21 cellular contexts compared by ENCODE assay signal in the genomic region with DNA sequence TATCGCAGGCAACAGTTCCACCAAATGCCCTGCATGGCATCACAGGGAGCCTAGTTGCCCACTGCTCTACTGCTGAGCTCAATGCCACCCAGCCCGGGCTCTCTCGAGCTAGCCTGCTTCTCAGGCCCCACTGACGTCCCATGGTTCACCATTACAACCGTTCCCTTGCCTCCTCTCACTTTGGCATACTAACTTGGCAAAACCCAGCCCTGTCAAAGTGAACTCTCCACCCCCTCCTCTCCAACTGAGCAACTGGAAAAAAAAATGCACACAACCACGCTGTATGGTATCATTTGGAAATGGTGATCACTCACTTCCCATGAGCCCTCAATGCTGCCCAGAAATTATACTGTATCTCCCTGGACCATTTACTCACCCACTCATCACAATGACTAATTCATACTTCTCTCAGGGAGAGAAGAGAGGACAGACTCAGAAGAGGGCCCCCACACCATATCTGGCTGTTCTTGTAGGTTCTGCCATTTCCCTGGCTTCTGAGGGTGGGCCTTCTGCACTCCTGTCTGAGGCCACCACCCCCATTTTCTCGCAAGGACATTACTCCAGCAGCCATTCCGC. TPM values are rescaled to one million over a fixed set of nuclear protein-coding genes. Genes with fewer than 3 reads are reported as not detected.
DNase-seq lines count a peak whose midpoint lies in the region; ATAC-seq and TF ChIP-seq lines count a peak whose summit lies in the region.
"Had no signal": no experiment of that assay in that cellular context is flagged by ENCODE, and none has a peak within 500 bp of the region (broad histone marks: within the 10 kb centered on the region; RNA-seq: fewer than 3 reads in every experiment).

No MANE protein-coding gene starts in this region.

- H3K9ac ChIP-seq in H9 (ENCODE audit: extremely low read depth, insufficient read length, low read length), result no peak overlapping the region

- H4K5ac ChIP-seq in H9 (ENCODE audit: insufficient read length, low read depth, low read length), result no peak overlapping the region

- no peak overlapping the region for H3K23ac ChIP-seq in H9 (ENCODE audit: insufficient read length, low read depth, low read length)

- DNase-seq in AG10803 (ENCODE audit: low read depth), result peak; percentile 14
- DNase-seq in HCEC 1CT, result peak; percentile 38
- peak; percentile 19 for DNase-seq in astrocyte of the spinal cord (ENCODE audit: low read depth, low spot score)
- no peak for DNase-seq in left lung
- DNase-seq in GM23338 (ENCODE audit: low spot score), result no peak
- no peak for DNase-seq in H9
- DNase-seq: activated CD8-positive, alpha-beta memory T cell treated with anti-CD3 and anti-CD28 coated beads for 24 hours; CD4-positive, alpha-beta memory T cell; DND-41; H7; natural killer cell; NCI-H1048; NCI-H2107; SHP77 treated with DMSO at 0.1 percent for 48 hours; stimulated activated CD4-positive, alpha-beta T cell treated with anti-CD3 and anti-CD28 coated beads, Interleukin-12 subunit alpha, Interleukin-12 subunit beta, amount 100 ng/mL, for 4 hours; transverse colon had no signal

- no peak overlapping the region for H2AFZ ChIP-seq in GM23338
- H2AFZ ChIP-seq in H9 (ENCODE audit: low read length), result no peak overlapping the region

- H3K36me3 Mint-ChIP-seq in GM23338 (ENCODE audit: low read depth) (peaks cover 58% of the 10 kb centered on the region), H9 (ENCODE audit: insufficient read depth in 1 of 3, low read depth in 3 of 3) (peaks cover 34 to 65% (median 50%) of the 10 kb centered on the region in 3 experiments)
- H3K36me3 Mint-ChIP-seq: natural killer cell had no signal

- H3K27ac ChIP-seq in left lung (no peak overlapping the region), GM23338 (ENCODE audit: low read depth) (no peak overlapping the region), H9 (ENCODE audit: insufficient read length, low read depth, low read length) (no peak overlapping the region)
- H3K27ac ChIP-seq: transverse colon had no signal

- no peaks in the 10 kb centered on the region for H3K23me2 ChIP-seq in H9 (ENCODE audit: insufficient read length, low read depth, low read length, poor library complexity, severe bottlenecking)

- no peak overlapping the region for H4K8ac ChIP-seq in H9 (replicated peaks; ENCODE audit: insufficient read length, low read depth, low read length)

- H3K9me3 Mint-ChIP-seq in GM23338 (no peaks in the 10 kb centered on the region), H9 (no peaks in the 10 kb centered on the region)
- H3K9me3 Mint-ChIP-seq: natural killer cell; T-helper 1 cell treated with Interleukin-12 subunit alpha and Interleukin-12 subunit beta and Interleukin-4 antibody, amounts not matched to agents 30 μg/mL and 1 μg/mL, for 36 hours; WTC11 had no signal

- peaks cover 0 to 21% of the 10 kb centered on the region in 2 donors for H3K36me3 ChIP-seq in left lung
- H3K36me3 ChIP-seq in GM23338 (ENCODE audit: insufficient read depth), result peaks cover 9% of the 10 kb centered on the region; the same call in 1 of the 2 replicates
- H3K36me3 ChIP-seq: transverse colon had no signal

- H3K9me2 ChIP-seq in GM23338 (ENCODE audit: insufficient read depth), result no peaks in the 10 kb centered on the region

- no peaks in the 10 kb centered on the region for H3K27me3 ChIP-seq in left lung
- no peaks in the 10 kb centered on the region for H3K27me3 ChIP-seq in GM23338 (ENCODE audit: insufficient read depth)
- no peaks in the 10 kb centered on the region for H3K27me3 ChIP-seq in H9 (ENCODE audit: insufficient read depth, low read length)
- H3K27me3 ChIP-seq: transverse colon had no signal

- no peak overlapping the region for H2BK20ac ChIP-seq in H9 (ENCODE audit: low read depth, low read length, poor library complexity, severe bottlenecking)

- in situ Hi-C loops in astrocyte of the spinal cord (cut with HindIII; ENCODE audit: low sequenced_read_pairs), result no loop called here

- no peak overlapping the region for H3K14ac ChIP-seq in H9 (ENCODE audit: insufficient read depth, low read length)

- no peak overlapping the region for H3K4me3 Mint-ChIP-seq in GM23338
- no peak overlapping the region for H3K4me3 Mint-ChIP-seq in H9
- H3K4me3 Mint-ChIP-seq: CD4-positive, alpha-beta memory T cell; natural killer cell; T-helper 1 cell treated with Interleukin-12 subunit alpha and Interleukin-12 subunit beta and Interleukin-4 antibody, amounts not matched to agents 30 μg/mL and 1 μg/mL, for 36 hours; WTC11 had no signal

- no peaks in the 10 kb centered on the region; the same call in 1 of the 2 replicates for H4K20me1 ChIP-seq in GM23338 (replicated peaks; ENCODE audit: insufficient read depth)
- no peaks in the 10 kb centered on the region for H4K20me1 ChIP-seq in H9 (ENCODE audit: control insufficient read depth, insufficient read depth, insufficient read length)

- no peaks in the 10 kb centered on the region for H3K79me2 ChIP-seq in GM23338 (replicated peaks; ENCODE audit: insufficient read depth)
- no peaks in the 10 kb centered on the region for H3K79me2 ChIP-seq in H9 (ENCODE audit: insufficient read depth, low read length)

- H3K18ac ChIP-seq in H9 (ENCODE audit: insufficient read length, low read depth, low read length), result no peak overlapping the region

- no peak overlapping the region for H2AK5ac ChIP-seq in H9 (ENCODE audit: insufficient read length, low read length)

- H2BK5ac ChIP-seq in H9 (ENCODE audit: insufficient read length, low read length), result no peak overlapping the region

- H3K27me3 Mint-ChIP-seq in GM23338 (ENCODE audit: insufficient read depth, low read depth, poor library complexity) (peaks cover 11% of the 10 kb centered on the region), H9 (ENCODE audit: low read depth) (no peaks in the 10 kb centered on the region)
- H3K27me3 Mint-ChIP-seq: CD4-positive, alpha-beta memory T cell had no signal

- no peaks in the 10 kb centered on the region for H3K79me1 ChIP-seq in H9 (ENCODE audit: insufficient read depth, low read depth, low read length, poor library complexity, severe bottlenecking)

- ATAC-seq in left lung, result peak; percentile 32
- no peak for ATAC-seq in GM18873 (IDR thresholded peaks at IDR 0.05; ENCODE audit: low FRiP score, unreplicated experiment)
- ATAC-seq in GM23338, result no peak
- no peak for ATAC-seq in GM18907 (IDR thresholded peaks at IDR 0.05; ENCODE audit: unreplicated experiment)
- ATAC-seq: K562, natural killer cell, WTC11 had no signal

- H3K56ac ChIP-seq in H9 (ENCODE audit: insufficient read length, low read depth, low read length), result no peak overlapping the region

- no peak overlapping the region for H2BK15ac ChIP-seq in H9 (ENCODE audit: low read depth, low read length)

- no peak overlapping the region for H2BK12ac ChIP-seq in H9 (ENCODE audit: insufficient read length, low read depth, low read length)

- no peak overlapping the region for H3K4me3 ChIP-seq in AG10803 (ENCODE audit: low read length)
- H3K4me3 ChIP-seq in astrocyte of the spinal cord (ENCODE audit: low read depth, low read length), result no peak overlapping the region
- no peak overlapping the region for H3K4me3 ChIP-seq in left lung
- no peak overlapping the region for H3K4me3 ChIP-seq in GM23338
- H3K4me3 ChIP-seq: K562, transverse colon had no signal

- no peak overlapping the region for H2BK120ac ChIP-seq in H9 (ENCODE audit: low read depth, low read length, poor library complexity, severe bottlenecking)

- intact Hi-C loops in left lung (cut with DNase I), result no loop called here

- H3K4ac ChIP-seq in H9 (ENCODE audit: low read depth, low read length), result no peak overlapping the region

- no CpG with 5 or more reads among the region's 8 CpGs for WGBS in H9 (ENCODE audit: extremely low coverage, insufficient read length, low lambda C conversion rate)

- H3K9me3 ChIP-seq in left lung, result no peaks in the 10 kb centered on the region
- no peaks in the 10 kb centered on the region for H3K9me3 ChIP-seq in H9 (ENCODE audit: control insufficient read depth, low read depth, low read length)
- H3K9me3 ChIP-seq: transverse colon had no signal

- H3K4me2 ChIP-seq in GM23338 (no peak overlapping the region), H9 (ENCODE audit: insufficient read depth, insufficient read length, low read length) (no peak overlapping the region)

- no peaks in the 10 kb centered on the region for H3F3A ChIP-seq in GM23338 (replicated peaks; ENCODE audit: low read depth)

- H3K4me1 Mint-ChIP-seq in GM23338 (peaks cover 12% of the 10 kb centered on the region), H9 (peaks cover 13% of the 10 kb centered on the region in 2 experiments)
- H3K4me1 Mint-ChIP-seq: natural killer cell had no signal

- TF ChIP-seq CTCF in AG10803 (conservative IDR thresholded peaks at IDR 0.05; ENCODE audit: low read length) (no peak), astrocyte of the spinal cord (IDR thresholded peaks at IDR 0.05; ENCODE audit: low read depth, low read length) (no peak), left lung (IDR thresholded peaks at IDR 0.05) (no peak), GM23338 (conservative IDR thresholded peaks at IDR 0.05; ENCODE audit: low read depth in 2 of 2) (no peak), H9 (conservative IDR thresholded peaks at IDR 0.05) (no peak)

- H4K91ac ChIP-seq in H9 (ENCODE audit: insufficient read length, low read depth, low read length), result no peak overlapping the region

- H3K4me1 ChIP-seq in left lung (no peaks in the 10 kb centered on the region), GM23338 (ENCODE audit: insufficient read depth) (peaks cover 9% of the 10 kb centered on the region; the same call in 1 of the 2 replicates), H9 (ENCODE audit: insufficient read depth, low read length) (no peaks in the 10 kb centered on the region)

- H3T11ph ChIP-seq in H9 (ENCODE audit: low read length), result no peak overlapping the region

- H3K27ac Mint-ChIP-seq in GM23338 (no peak overlapping the region), H9 (no peak overlapping the region; a peak in 1 of 7 replicates)
- H3K27ac Mint-ChIP-seq: CD4-positive, alpha-beta memory T cell; natural killer cell; T-helper 1 cell treated with Interleukin-12 subunit alpha and Interleukin-12 subunit beta and Interleukin-4 antibody, amounts not matched to agents 30 μg/mL and 1 μg/mL, for 36 hours; WTC11 had no signal

TF ChIP-seq in GM23338, 12 proteins besides CTCF, POLR2A, EP300 and RAD21 (continues in another document):
- TF ChIP-seq, protein P1, sequence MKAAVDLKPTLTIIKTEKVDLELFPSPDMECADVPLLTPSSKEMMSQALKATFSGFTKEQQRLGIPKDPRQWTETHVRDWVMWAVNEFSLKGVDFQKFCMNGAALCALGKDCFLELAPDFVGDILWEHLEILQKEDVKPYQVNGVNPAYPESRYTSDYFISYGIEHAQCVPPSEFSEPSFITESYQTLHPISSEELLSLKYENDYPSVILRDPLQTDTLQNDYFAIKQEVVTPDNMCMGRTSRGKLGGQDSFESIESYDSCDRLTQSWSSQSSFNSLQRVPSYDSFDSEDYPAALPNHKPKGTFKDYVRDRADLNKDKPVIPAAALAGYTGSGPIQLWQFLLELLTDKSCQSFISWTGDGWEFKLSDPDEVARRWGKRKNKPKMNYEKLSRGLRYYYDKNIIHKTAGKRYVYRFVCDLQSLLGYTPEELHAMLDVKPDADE (IDR thresholded peaks at IDR 0.05), result no peak

RNA-seq across cellular contexts. Expression of a gene that starts 51.4 kb away (rescaled TPM):
- 10 to 100 TPM; 67.2 to 80.7 TPM for total RNA-seq in left lung
- total RNA-seq in GM23338 (2014; rRNA removed; shearing (Covaris generic)), result 129 and 138 TPM in 2 replicates
- 63.5 and 75.1 TPM in 2 replicates for polyA plus RNA-seq in GM23338 (2016; fragmentation: Nextera tagmentation; extraction: Ambion mirVana)
- total RNA-seq in H9 (2021), result 97.5 and 108 TPM in 2 replicates

Comparison
In these comparisons a context has a peak if more than half of its experiments do, and no peak if none do; other contexts are left out.
1. DNase-seq: peak in AG10803 (single experiment), HCEC 1CT (single experiment) and astrocyte of the spinal cord (single experiment); none in left lung (0 of 2), GM23338 (single experiment) and H9 (single experiment).